Comparison of ENCODE assay signal across 14 cellular contexts in the genomic region with DNA sequence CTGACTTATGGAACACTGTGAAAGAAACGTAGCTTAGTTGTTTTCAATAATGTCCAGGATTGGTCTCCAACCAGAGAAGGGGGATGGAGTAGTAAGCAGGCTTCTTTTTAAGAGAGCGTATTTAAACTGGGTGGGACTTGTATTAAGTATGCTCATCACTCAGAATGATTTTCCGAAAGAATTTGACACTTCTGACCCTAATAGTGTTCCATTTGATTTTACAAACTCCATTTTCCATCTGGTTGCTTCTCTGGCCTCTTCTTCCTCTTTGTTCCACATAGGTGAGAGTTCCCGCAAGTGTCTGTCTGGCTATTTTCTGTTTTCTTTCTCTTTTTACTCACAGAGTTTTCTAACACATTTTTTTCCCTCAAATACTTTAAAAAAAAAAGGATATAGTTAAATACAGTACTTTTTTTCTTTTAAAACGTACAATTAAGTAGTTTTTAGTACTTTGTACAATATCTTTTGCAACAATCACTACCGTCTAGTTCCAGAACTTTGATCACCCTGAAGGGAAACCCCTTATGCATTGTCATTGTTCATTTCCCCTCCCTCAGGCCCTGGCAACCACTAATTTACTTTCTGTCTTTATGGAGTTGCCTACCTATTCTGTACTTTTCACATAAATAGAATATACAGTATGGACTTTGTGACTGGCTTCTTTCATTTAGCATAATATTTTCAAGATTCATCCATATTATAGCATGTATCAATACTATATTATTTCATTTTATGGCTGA.
DNase-seq lines count a peak whose midpoint lies in the region; ATAC-seq and TF ChIP-seq lines count a peak whose summit lies in the region.
"Had no signal": no experiment of that assay in that cellular context is flagged by ENCODE, and none has a peak within 500 bp of the region (broad histone marks: within the 10 kb centered on the region; RNA-seq: fewer than 3 reads in every experiment).

No MANE protein-coding gene starts in this region.

- H3K36me3 Mint-ChIP-seq in GM23338 (ENCODE audit: low read depth) (no peaks in the 10 kb centered on the region), WTC11 (no peaks in the 10 kb centered on the region), endothelial cell (ENCODE audit: low read depth, unreplicated experiment) (no peaks in the 10 kb centered on the region)
- no peaks in the 10 kb centered on the region for H3K36me3 Mint-ChIP-seq in T-helper 2 cell treated with Interferon-gamma antibody and Interleukin-4, amounts not matched to agents 5 μg/mL and 100 μg/mL, for 36 hours (ENCODE audit: low read depth)
- H3K36me3 Mint-ChIP-seq: CD4-positive, alpha-beta memory T cell had no signal

- H4K20me1 ChIP-seq in GM23338 (replicated peaks; ENCODE audit: insufficient read depth): peaks cover 7% of the 10 kb centered on the region; the same call in 1 of the 2 replicates

- H3K4me2 ChIP-seq in GM23338: no peak overlapping the region

- H3F3A ChIP-seq in GM23338 (replicated peaks; ENCODE audit: low read depth): no peaks in the 10 kb centered on the region

- H3K4me1 ChIP-seq in GM23338 (ENCODE audit: insufficient read depth): peaks cover 14% of the 10 kb centered on the region; the same call in 1 of the 2 replicates
- H3K4me1 ChIP-seq: BE2C had no signal

- no peak for DNase-seq in GM23338 (ENCODE audit: low spot score)
- DNase-seq in WTC11 (ENCODE audit: low spot score): no peak
- DNase-seq in endothelial cell (ENCODE audit: low spot score): no peak
- DNase-seq in GM03348 (ENCODE audit: low spot score): no peak
- no peak for DNase-seq in Right ventricle myocardium inferior (ENCODE audit: missing footprints)
- DNase-seq in T-helper 2 cell treated with Interferon-gamma antibody and Interleukin-4, amounts not matched to agents 5 μg/mL and 100 μg/mL, for 36 hours (ENCODE audit: low spot score): no peak
- DNase-seq: BE2C; CD4-positive, alpha-beta memory T cell; DMS153; DMS79 treated with DMSO at 0.1 percent for 48 hours; H7; IMR-90 had no signal

- no peaks in the 10 kb centered on the region for H3K27me3 Mint-ChIP-seq in GM23338 (ENCODE audit: insufficient read depth, low read depth, poor library complexity)
- no peaks in the 10 kb centered on the region for H3K27me3 Mint-ChIP-seq in WTC11 (ENCODE audit: low read depth)
- no peaks in the 10 kb centered on the region for H3K27me3 Mint-ChIP-seq in endothelial cell (ENCODE audit: unreplicated experiment)
- H3K27me3 Mint-ChIP-seq in T-helper 2 cell treated with Interferon-gamma antibody and Interleukin-4, amounts not matched to agents 5 μg/mL and 100 μg/mL, for 36 hours (ENCODE audit: low read depth): no peaks in the 10 kb centered on the region
- H3K27me3 Mint-ChIP-seq: CD4-positive, alpha-beta memory T cell had no signal

- H3K27ac ChIP-seq in GM23338 (ENCODE audit: low read depth): peak overlapping the region; percentile 2; the same call in 1 of the 2 replicates
- H3K27ac ChIP-seq: C4-2B had no signal

- no peaks in the 10 kb centered on the region for H3K9me2 ChIP-seq in GM23338 (ENCODE audit: insufficient read depth)

- intact Hi-C loops in Right ventricle myocardium inferior (cut with DNase I): no loop called here

- no peaks in the 10 kb centered on the region for H3K36me3 ChIP-seq in GM23338 (ENCODE audit: insufficient read depth)
- H3K36me3 ChIP-seq: BE2C had no signal

- no peaks in the 10 kb centered on the region for H3K27me3 ChIP-seq in GM23338 (ENCODE audit: insufficient read depth)
- H3K27me3 ChIP-seq: BE2C had no signal

- TF ChIP-seq CTCF in GM23338 (conservative IDR thresholded peaks at IDR 0.05; ENCODE audit: low read depth in 2 of 2) (no peak), WTC11 (IDR thresholded peaks at IDR 0.05) (no peak), endothelial cell (IDR thresholded peaks at IDR 0.05; ENCODE audit: unreplicated experiment) (no peak)

- H3K79me2 ChIP-seq in GM23338 (replicated peaks; ENCODE audit: insufficient read depth): peaks cover 77% of the 10 kb centered on the region

- H3K4me3 ChIP-seq in GM23338: no peak overlapping the region

- ATAC-seq in GM23338 (no peak), WTC11 (no peak), Right ventricle myocardium inferior (no peak), GM19463 (IDR thresholded peaks at IDR 0.05; ENCODE audit: unreplicated experiment) (no peak)

- H3K4me3 Mint-ChIP-seq in GM23338: no peak overlapping the region
- no peak overlapping the region for H3K4me3 Mint-ChIP-seq in WTC11
- no peak overlapping the region for H3K4me3 Mint-ChIP-seq in endothelial cell (ENCODE audit: unreplicated experiment)
- H3K4me3 Mint-ChIP-seq in T-helper 2 cell treated with Interferon-gamma antibody and Interleukin-4, amounts not matched to agents 5 μg/mL and 100 μg/mL, for 36 hours: no peak overlapping the region
- H3K4me3 Mint-ChIP-seq: CD4-positive, alpha-beta memory T cell had no signal

- H3K4me1 Mint-ChIP-seq in GM23338 (peaks cover 15% of the 10 kb centered on the region; the same call in 2 of the 3 replicates), WTC11 (peaks cover 4% of the 10 kb centered on the region; the same call in 1 of the 2 replicates), endothelial cell (ENCODE audit: unreplicated experiment) (peaks cover 23% of the 10 kb centered on the region)
- H3K4me1 Mint-ChIP-seq in T-helper 2 cell treated with Interferon-gamma antibody and Interleukin-4, amounts not matched to agents 5 μg/mL and 100 μg/mL, for 36 hours (ENCODE audit: low read depth): no peaks in the 10 kb centered on the region
- H3K4me1 Mint-ChIP-seq: CD4-positive, alpha-beta memory T cell had no signal

- no peak overlapping the region for H3K27ac Mint-ChIP-seq in GM23338
- peak overlapping the region; percentile 63; the same call in 1 of the 2 replicates for H3K27ac Mint-ChIP-seq in WTC11
- H3K27ac Mint-ChIP-seq in endothelial cell (ENCODE audit: unreplicated experiment): peak overlapping the region; percentile 80
- no peak overlapping the region for H3K27ac Mint-ChIP-seq in T-helper 2 cell treated with Interferon-gamma antibody and Interleukin-4, amounts not matched to agents 5 μg/mL and 100 μg/mL, for 36 hours
- H3K27ac Mint-ChIP-seq: CD4-positive, alpha-beta memory T cell had no signal

- H3K9me3 Mint-ChIP-seq in GM23338: no peaks in the 10 kb centered on the region
- no peaks in the 10 kb centered on the region for H3K9me3 Mint-ChIP-seq in WTC11
- no peaks in the 10 kb centered on the region for H3K9me3 Mint-ChIP-seq in endothelial cell (ENCODE audit: unreplicated experiment)
- H3K9me3 Mint-ChIP-seq in T-helper 2 cell treated with Interferon-gamma antibody and Interleukin-4, amounts not matched to agents 5 μg/mL and 100 μg/mL, for 36 hours: no peaks in the 10 kb centered on the region

- no peak overlapping the region for H2AFZ ChIP-seq in GM23338

- POLR2A ChIA-PET in WTC11 (lab: Charles Lee): no interaction called here

- CTCF ChIA-PET in WTC11 (lab: Charles Lee): no interaction called here

TF ChIP-seq in GM23338, 12 proteins besides CTCF, POLR2A, EP300 and RAD21 (continues in another document):
- TF ChIP-seq POLR2AphosphoS5 (IDR thresholded peaks at IDR 0.05; ENCODE audit: low read depth) (no peak), EZH2phosphoT487 (IDR thresholded peaks at IDR 0.05; ENCODE audit: unreplicated experiment) (no peak)

TF ChIP-seq in WTC11, 78 proteins besides CTCF, POLR2A, EP300 and RAD21:
- TF ChIP-seq ATF3 (CRISPR knock-in tag; conservative IDR thresholded peaks at IDR 0.05) (no peak), FOXP4 (CRISPR knock-in tag; IDR thresholded peaks at IDR 0.05) (no peak), JAZF1 (CRISPR knock-in tag; IDR thresholded peaks at IDR 0.05) (no peak)
TF ChIP-seq in WTC11: peak in this region for 0.

Comparison
In these comparisons a context has a peak if more than half of its experiments do, and no peak if none do; other contexts are left out.
1. H3K27ac Mint-ChIP-seq: peak in WTC11 (single experiment) and endothelial cell (single experiment); none in GM23338 (single experiment) and T-helper 2 cell treated with Interferon-gamma antibody and Interleukin-4, amounts not matched to agents 5 μg/mL and 100 μg/mL, for 36 hours (single experiment).